Comparison of ENCODE assay signal across 19 cellular contexts in genomic region chr12:64097346-64098105, GRCh38.
DNase-seq lines count a peak whose midpoint lies in the region; ATAC-seq and TF ChIP-seq lines count a peak whose summit lies in the region.
"Had no signal": no experiment of that assay in that cellular context is flagged by ENCODE, and none has a peak within 500 bp of the region (broad histone marks: within the 10 kb centered on the region; RNA-seq: fewer than 3 reads in every experiment).

No MANE protein-coding gene starts in this region.

- intact Hi-C loops in heart left ventricle (cut with DNase I) (loop anchor here in 2 of 10 donors (10.0 kb wide), 1 partner anchor 253 kb away; the partner anchor contains the start of gene SRGAP1 (in 2 of the 2)), right cardiac atrium (cut with DNase I) (no loop called here)

- peak in 3 of 4 donors; percentile 20 to 64 (median 60) for ATAC-seq in heart left ventricle
- no peak for ATAC-seq in right cardiac atrium
- ATAC-seq in RWPE2 (ENCODE audit: low read depth): no peak
- no peak for ATAC-seq in GM18520 (IDR thresholded peaks at IDR 0.05; ENCODE audit: unreplicated experiment)
- ATAC-seq in GM19328 (IDR thresholded peaks at IDR 0.05; ENCODE audit: unreplicated experiment): no peak
- ATAC-seq: body of pancreas; stimulated activated naive CD8-positive, alpha-beta T cell treated with anti-CD3 and anti-CD28 coated beads, Interleukin-15, Interleukin-2, amounts not matched to agents 100 U/mL and 50 U/mL, for 24 hours had no signal

- WGBS in heart left ventricle, 4 donors: 52 to 66% (median 60%) methylated on average over 5 of the region's 5 CpGs
- WGBS in right cardiac atrium: 59% methylated on average over 5 of the region's 5 CpGs

- H3K4me3 ChIP-seq in heart left ventricle (no peak overlapping the region), right cardiac atrium (ENCODE audit: low read length) (no peak overlapping the region), RWPE2 (ENCODE audit: severe bottlenecking) (no peak overlapping the region), fibroblast of pulmonary artery (replicated peaks; ENCODE audit: low read depth, low read length) (no peak overlapping the region)
- H3K4me3 ChIP-seq: body of pancreas, neural progenitor cell, upper lobe of left lung had no signal

- DNase-seq in heart left ventricle (peak in 2 of 5 donors; percentile 40 to 68), right cardiac atrium (no peak), RWPE2 (ENCODE audit: low spot score) (no peak), fibroblast of pulmonary artery (ENCODE audit: low read depth) (peak; percentile 52), GM13977 (ENCODE audit: low spot score) (no peak), type B pancreatic cell (ENCODE audit: extremely low spot score, unreplicated experiment) (no peak)
- DNase-seq: activated CD4-positive, alpha-beta T cell treated with anti-CD3 and anti-CD28 coated beads, Interleukin-2, amount 50 U/mL, for 48 hours; activated T-cell treated with anti-CD3 and anti-CD28 coated beads, Interleukin-2, amount 50 U/mL, for 24 hours; CD8-positive, alpha-beta memory T cell; kidney; NCI-H187 treated with DMSO at 0.1 percent for 48 hours; NCI-H524 treated with DMSO at 0.1 percent for 48 hours; stimulated activated naive CD8-positive, alpha-beta T cell treated with anti-CD3 and anti-CD28 coated beads, Interleukin-15, Interleukin-2, amounts not matched to agents 100 U/mL and 50 U/mL, for 24 hours; upper lobe of left lung had no signal

- H3K4me1 Mint-ChIP-seq in type B pancreatic cell (ENCODE audit: unreplicated experiment): no peaks in the 10 kb centered on the region
- H3K4me1 Mint-ChIP-seq: activated naive CD4-positive, alpha-beta T cell treated with anti-CD3 and anti-CD28 coated beads, Interleukin-2, amount 50 U/mL, for 24 hours; CD8-positive, alpha-beta memory T cell had no signal

- no peaks in the 10 kb centered on the region for H3K27me3 Mint-ChIP-seq in type B pancreatic cell

- H3K36me3 Mint-ChIP-seq in type B pancreatic cell: peaks cover 21% of the 10 kb centered on the region
- H3K36me3 Mint-ChIP-seq: activated naive CD4-positive, alpha-beta T cell treated with anti-CD3 and anti-CD28 coated beads, Interleukin-2, amount 50 U/mL, for 24 hours had no signal

- no peak for TF ChIP-seq POLR2A in heart left ventricle (IDR thresholded peaks at IDR 0.05)

- H3K4me3 Mint-ChIP-seq in type B pancreatic cell: no peak overlapping the region
- H3K4me3 Mint-ChIP-seq: activated naive CD4-positive, alpha-beta T cell treated with anti-CD3 and anti-CD28 coated beads, Interleukin-2, amount 50 U/mL, for 24 hours; activated T-cell treated with anti-CD3 and anti-CD28 coated beads, Interleukin-2, amount 50 U/mL, for 24 hours; CD8-positive, alpha-beta memory T cell; neural progenitor cell had no signal

- no peaks in the 10 kb centered on the region for H3K27me3 ChIP-seq in heart left ventricle
- no peaks in the 10 kb centered on the region for H3K27me3 ChIP-seq in right cardiac atrium (ENCODE audit: control insufficient read depth, insufficient read depth)
- H3K27me3 ChIP-seq in RWPE2 (ENCODE audit: insufficient read depth, poor library complexity, severe bottlenecking): no peaks in the 10 kb centered on the region
- H3K27me3 ChIP-seq: body of pancreas, neural progenitor cell, upper lobe of left lung had no signal

- H3K9me3 Mint-ChIP-seq in type B pancreatic cell: no peaks in the 10 kb centered on the region
- H3K9me3 Mint-ChIP-seq: activated naive CD4-positive, alpha-beta T cell treated with anti-CD3 and anti-CD28 coated beads, Interleukin-2, amount 50 U/mL, for 24 hours; activated T-cell treated with anti-CD3 and anti-CD28 coated beads, Interleukin-2, amount 50 U/mL, for 24 hours; neural progenitor cell had no signal

- H3K27ac Mint-ChIP-seq in type B pancreatic cell: no peak overlapping the region
- H3K27ac Mint-ChIP-seq: activated naive CD4-positive, alpha-beta T cell treated with anti-CD3 and anti-CD28 coated beads, Interleukin-2, amount 50 U/mL, for 24 hours; activated T-cell treated with anti-CD3 and anti-CD28 coated beads, Interleukin-2, amount 50 U/mL, for 24 hours; CD8-positive, alpha-beta memory T cell; neural progenitor cell had no signal

- H3K4me1 ChIP-seq in heart left ventricle (peaks cover 0 to 22% (median 9%) of the 10 kb centered on the region in 12 donors), right cardiac atrium (ENCODE audit: control insufficient read depth, insufficient read depth, low read length) (no peaks in the 10 kb centered on the region), RWPE2 (ENCODE audit: insufficient read depth, poor library complexity, severe bottlenecking) (peaks cover 39% of the 10 kb centered on the region)
- H3K4me1 ChIP-seq: neural progenitor cell, upper lobe of left lung had no signal

- peak overlapping the region in 1 of 12 donors; percentile 50 for H3K27ac ChIP-seq in heart left ventricle
- no peak overlapping the region for H3K27ac ChIP-seq in right cardiac atrium (ENCODE audit: low read length)
- peak overlapping the region; percentile 95 for H3K27ac ChIP-seq in RWPE2 (ENCODE audit: poor library complexity, severe bottlenecking)
- H3K27ac ChIP-seq: neural progenitor cell, upper lobe of left lung had no signal

- peaks cover 0 to 4% (median 0%) of the 10 kb centered on the region in 9 donors for H3K36me3 ChIP-seq in heart left ventricle
- H3K36me3 ChIP-seq in RWPE2 (ENCODE audit: low read depth): peaks cover 54% of the 10 kb centered on the region
- H3K36me3 ChIP-seq: neural progenitor cell had no signal

- in situ Hi-C loops in GM13977 (cut with MboI; ENCODE audit: low pct_unique_long_range_greater_than_20kb, low sequenced_read_pairs, unreplicated experiment): no loop called here

- no peaks in the 10 kb centered on the region for H3K9me3 ChIP-seq in heart left ventricle
- no peaks in the 10 kb centered on the region for H3K9me3 ChIP-seq in right cardiac atrium (ENCODE audit: control insufficient read depth, low read length)
- H3K9me3 ChIP-seq in RWPE2 (ENCODE audit: severe bottlenecking): no peaks in the 10 kb centered on the region
- H3K9me3 ChIP-seq: body of pancreas, upper lobe of left lung had no signal

- TF ChIP-seq CTCF in heart left ventricle (IDR thresholded peaks at IDR 0.05) (no peak), RWPE2 (IDR thresholded peaks at IDR 0.05; ENCODE audit: poor library complexity, severe bottlenecking) (no peak), fibroblast of pulmonary artery (IDR thresholded peaks at IDR 0.05; ENCODE audit: low read length, missing control alignments) (no peak), GM13977 (IDR thresholded peaks at IDR 0.05; ENCODE audit: extremely low read depth, insufficient read depth, missing control alignments) (no peak), type B pancreatic cell (conservative IDR thresholded peaks at IDR 0.05) (no peak)

Comparison
In these comparisons a context has a peak if more than half of its experiments do, and no peak if none do; other contexts are left out.
1. ATAC-seq: peak in heart left ventricle (3 of 4); none in right cardiac atrium (0 of 2), RWPE2 (single experiment), GM18520 (single experiment) and GM19328 (single experiment).